Comparison of ENCODE assay signal across 16 cellular contexts in the genomic region with DNA sequence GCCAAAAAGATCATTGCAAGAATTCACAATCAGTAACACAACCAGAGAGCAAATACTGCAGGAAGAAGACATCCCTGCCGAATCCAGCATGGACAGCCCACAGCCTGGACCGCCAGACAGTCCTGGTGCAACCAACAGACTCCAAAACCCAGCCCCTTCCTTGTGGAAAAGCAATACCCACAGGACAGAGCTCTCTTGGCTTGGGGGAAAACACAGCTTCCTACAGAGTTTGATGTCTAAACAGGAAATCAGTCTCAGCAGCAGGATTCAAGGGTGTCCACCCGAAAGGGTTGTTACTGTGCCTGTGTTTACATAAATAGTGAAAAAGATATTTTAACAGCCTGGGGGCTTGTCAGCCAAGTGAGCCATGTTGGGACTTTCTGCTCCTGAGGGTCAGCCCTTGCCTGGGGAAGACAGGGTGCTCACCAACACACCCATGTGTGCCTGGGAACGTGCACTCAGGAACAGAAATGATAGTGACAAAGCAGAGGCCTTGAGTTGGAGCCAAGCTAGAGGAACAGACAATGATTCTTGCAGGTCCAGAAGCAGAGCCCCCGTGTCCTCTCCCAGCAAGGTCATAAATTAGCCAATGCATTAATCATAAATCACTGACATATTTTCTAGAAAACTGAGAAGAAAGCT.
DNase-seq lines count a peak whose midpoint lies in the region; ATAC-seq, FAIRE-seq and TF ChIP-seq lines count a peak whose summit lies in the region.
"Had no signal": no experiment of that assay in that cellular context is flagged by ENCODE, and none has a peak within 500 bp of the region (broad histone marks: within the 10 kb centered on the region; RNA-seq: fewer than 3 reads in every experiment).

No MANE protein-coding gene starts in this region.

- ATAC-seq in heart left ventricle (peak; percentile 18 to 50 (median 47)), Right ventricle myocardium inferior (no peak), foreskin keratinocyte (no peak), HG03045 (IDR thresholded peaks at IDR 0.05; ENCODE audit: unreplicated experiment) (no peak)
- ATAC-seq: left colon had no signal

- intact Hi-C loops in heart left ventricle (cut with DNase I), result loop anchor here in 1 of 10 donors (10.0 kb wide), 1 partner anchor 105 kb away; a partner anchor contains a TSS
- intact Hi-C loops in Right ventricle myocardium inferior (cut with DNase I), result no loop called here

- H3K4me3 ChIP-seq in heart left ventricle, result no peak overlapping the region
- H3K4me3 ChIP-seq in astrocyte of the spinal cord (ENCODE audit: low read depth, low read length), result no peak overlapping the region
- H3K4me3 ChIP-seq: BLaER1 had no signal

- H3K9me3 ChIP-seq in heart left ventricle, result peaks cover 0 to 8% (median 0%) of the 10 kb centered on the region in 12 donors

- TF ChIP-seq CTCF in heart left ventricle (IDR thresholded peaks at IDR 0.05) (no peak), astrocyte of the spinal cord (IDR thresholded peaks at IDR 0.05; ENCODE audit: low read depth, low read length) (no peak), foreskin keratinocyte (conservative IDR thresholded peaks at IDR 0.05) (no peak)

- no peak for TF ChIP-seq POLR2A in heart left ventricle (IDR thresholded peaks at IDR 0.05)

- DNase-seq in heart left ventricle (peak in 1 of 5 donors; percentile 33), Right ventricle myocardium inferior (ENCODE audit: missing footprints) (no peak), astrocyte of the spinal cord (ENCODE audit: low read depth, low spot score) (peak; percentile 25), foreskin keratinocyte (peak in 1 of 2 donors; percentile 18), urothelium cell line (ENCODE audit: low spot score) (no peak), NCI-H1930 (lab: John Stamatoyannopoulos, UW) (no peak), SIG-M5 (lab: John Stamatoyannopoulos, UW) (no peak)
- DNase-seq: 8988T; activated CD4-positive, alpha-beta T cell treated with anti-CD3 and anti-CD28 coated beads for 4 hours; activated CD8-positive, alpha-beta memory T cell treated with anti-CD3 and anti-CD28 coated beads, Interleukin-2, amount 50 U/mL, for 4 hours; activated naive CD4-positive, alpha-beta T cell treated with anti-CD3 and anti-CD28 coated beads, Interleukin-2, amount 10 ng/mL, durations not matched to agents 7 days and 5 days; left colon; NCI-H2029 treated with DMSO at 0.1 percent for 48 hours; NCI-H510A treated with DMSO at 0.1 percent for 48 hours had no signal

- FAIRE-seq in urothelium cell line (lab: Jason Lieb, UNC), result peak; percentile 35

- H3K27ac ChIP-seq in heart left ventricle, result peak overlapping the region in 1 of 12 donors; percentile 30
- peak overlapping the region; percentile 25 for H3K27ac ChIP-seq in foreskin keratinocyte
- H3K27ac ChIP-seq: BLaER1 had no signal

- H3K27me3 ChIP-seq in heart left ventricle, result no peaks in the 10 kb centered on the region
- H3K27me3 ChIP-seq in foreskin keratinocyte, result no peaks in the 10 kb centered on the region
- H3K27me3 ChIP-seq: BLaER1 had no signal

- WGBS in heart left ventricle, 4 donors, result 28 to 47% (median 35%) methylated on average over 5 of the region's 5 CpGs

- H3K4me1 ChIP-seq in heart left ventricle (peaks cover 0 to 28% (median 11%) of the 10 kb centered on the region in 12 donors), foreskin keratinocyte (peaks cover 26% of the 10 kb centered on the region)
- H3K4me1 ChIP-seq: BLaER1 had no signal

- in situ Hi-C loops in astrocyte of the spinal cord (cut with HindIII; ENCODE audit: low sequenced_read_pairs), result no loop called here

- H3K36me3 ChIP-seq in heart left ventricle, result peaks cover 0 to 20% (median 0%) of the 10 kb centered on the region in 9 donors
- H3K36me3 ChIP-seq: BLaER1 had no signal

Comparison
In these comparisons a context has a peak if more than half of its experiments do, and no peak if none do; other contexts are left out.
1. ATAC-seq: peak in heart left ventricle (4 of 4); none in Right ventricle myocardium inferior (single experiment), foreskin keratinocyte (single experiment) and HG03045 (single experiment).